In genomic region chr6:106102034-106102433, GRCh38 we compare ENCODE assay signal across 9 cellular contexts. TPM values are rescaled to one million over a fixed set of nuclear protein-coding genes. Genes with fewer than 3 reads are reported as not detected.
DNase-seq lines count a peak whose midpoint lies in the region; ATAC-seq and TF ChIP-seq lines count a peak whose summit lies in the region.
"Had no signal": no experiment of that assay in that cellular context is flagged by ENCODE, and none has a peak within 500 bp of the region (broad histone marks: within the 10 kb centered on the region; RNA-seq: fewer than 3 reads in every experiment).

No MANE protein-coding gene starts in this region.

- no peak overlapping the region for H2AFZ ChIP-seq in SK-N-SH (ENCODE audit: low read depth)

- peak overlapping the region; percentile 35 for H3K27ac ChIP-seq in CD8-positive, alpha-beta memory T cell (ENCODE audit: low read depth, low read length)
- H3K27ac ChIP-seq in epithelial cell of prostate (peak overlapping the region; percentile 97), SK-N-SH (ENCODE audit: low read depth in 2 of 2, low read length in 1 of 2) (no peak overlapping the region), mesendoderm (ENCODE audit: low read depth, low read length) (no peak overlapping the region)

- H3F3A ChIP-seq in SK-N-SH (replicated peaks; ENCODE audit: insufficient read depth): no peaks in the 10 kb centered on the region

- H3K4me2 ChIP-seq in SK-N-SH (no peak overlapping the region), mesendoderm (ENCODE audit: low read length) (no peak overlapping the region)

- peak overlapping the region; percentile 72 to 98 (median 95) for H3K27ac Mint-ChIP-seq in CD8-positive, alpha-beta memory T cell

- H3K56ac ChIP-seq in mesendoderm (ENCODE audit: low read length): no peak overlapping the region

- H4K5ac ChIP-seq in mesendoderm (ENCODE audit: low read length): no peak overlapping the region

- H2BK5ac ChIP-seq in mesendoderm (ENCODE audit: low read length): no peak overlapping the region

- H3K4me1 ChIP-seq in CD8-positive, alpha-beta memory T cell (ENCODE audit: insufficient read depth, low read length): peaks cover 61% of the 10 kb centered on the region
- H3K4me1 ChIP-seq in SK-N-SH (ENCODE audit: control insufficient read depth in 1 of 2, insufficient read depth in 2 of 2, low read depth in 1 of 2, low read length in 1 of 2) (peaks cover 0 to 3% of the 10 kb centered on the region in 2 experiments; a peak in 2 of 4 replicates), mesendoderm (ENCODE audit: control insufficient read depth, low read depth, low read length) (peaks cover 18% of the 10 kb centered on the region)

- H3K18ac ChIP-seq in mesendoderm (ENCODE audit: low read length): no peak overlapping the region

- peaks cover 20% of the 10 kb centered on the region for H3K36me3 ChIP-seq in CD8-positive, alpha-beta memory T cell (ENCODE audit: insufficient read depth, low read length)
- peaks cover 26 to 35% of the 10 kb centered on the region in 2 experiments for H3K36me3 ChIP-seq in SK-N-SH (replicated peaks in 1 of 2; ENCODE audit: control insufficient read depth in 1 of 2, insufficient read depth in 2 of 2, low read length in 1 of 2)
- H3K36me3 ChIP-seq in mesendoderm (ENCODE audit: control insufficient read depth, insufficient read depth, low read length): peaks cover 3% of the 10 kb centered on the region

- POLR2A ChIA-PET in CD8-positive, alpha-beta memory T cell (lab: Charles Lee): interaction anchor here (0.6 to 1.3 kb wide), 2 partner anchors 13 to 291 kb away, joined by 3 to 4 read pairs; no protein-coding TSS in a partner anchor
- POLR2A ChIA-PET in SK-N-SH (lab: Yijun Ruan, JAX): no interaction called here

- H3K9ac ChIP-seq in SK-N-SH (no peak overlapping the region), mesendoderm (ENCODE audit: low read length) (no peak overlapping the region)

- H3K79me2 ChIP-seq in SK-N-SH (ENCODE audit: insufficient read depth): no peaks in the 10 kb centered on the region
- no peaks in the 10 kb centered on the region for H3K79me2 ChIP-seq in mesendoderm (ENCODE audit: control insufficient read depth, insufficient read depth, low read length)

- H3K4me3 Mint-ChIP-seq in CD8-positive, alpha-beta memory T cell: peak overlapping the region; percentile 92 to 100 (median 96)

- H3K4ac ChIP-seq in mesendoderm (ENCODE audit: low read depth, low read length): no peak overlapping the region

- H2BK15ac ChIP-seq in mesendoderm (replicated peaks; ENCODE audit: low read depth): no peak overlapping the region

- no peak overlapping the region for H3K23ac ChIP-seq in mesendoderm (ENCODE audit: low read length)

- no peak for DNase-seq in CD8-positive, alpha-beta memory T cell
- no peak for DNase-seq in epithelial cell of prostate (ENCODE audit: low read depth, low spot score)
- no peak for DNase-seq in NCI-H128 (lab: John Stamatoyannopoulos, UW; ENCODE audit: unreplicated experiment)
- DNase-seq in SK-N-SH: no peak
- DNase-seq in mesendoderm: no peak
- DNase-seq in NCI-H526 (lab: John Stamatoyannopoulos, UW): no peak
- DNase-seq: amniotic stem cell had no signal

- H3K79me1 ChIP-seq in mesendoderm (ENCODE audit: low read length): no peaks in the 10 kb centered on the region

- TF ChIP-seq RAD21 in SK-N-SH (IDR thresholded peaks at IDR 0.05; ENCODE audit: low read length): no peak

- ATAC-seq in GM19468 (IDR thresholded peaks at IDR 0.05; ENCODE audit: extremely low read depth, unreplicated experiment): peak; percentile 73
- ATAC-seq in HG03439 (IDR thresholded peaks at IDR 0.05; ENCODE audit: unreplicated experiment): peak; percentile 52

- peaks cover 15 to 85% (median 63%) of the 10 kb centered on the region in 3 donors for H3K36me3 Mint-ChIP-seq in CD8-positive, alpha-beta memory T cell

- WGBS in SK-N-SH (ENCODE audit: low lambda C conversion rate): 94% methylated on average over 5 of the region's 5 CpGs
- WGBS in mesendoderm (ENCODE audit: extremely low coverage, insufficient coverage, low lambda C conversion rate): no CpG with 5 or more reads among the region's 5 CpGs

- H4K8ac ChIP-seq in mesendoderm (ENCODE audit: low read depth, low read length): no peak overlapping the region

- no peaks in the 10 kb centered on the region for H3K27me3 ChIP-seq in CD8-positive, alpha-beta memory T cell (ENCODE audit: insufficient read depth, low read length, poor library complexity, severe bottlenecking)
- H3K27me3 ChIP-seq in SK-N-SH (ENCODE audit: insufficient read depth): no peaks in the 10 kb centered on the region
- no peaks in the 10 kb centered on the region for H3K27me3 ChIP-seq in mesendoderm (ENCODE audit: insufficient read depth, low read length, poor library complexity)

- H3K9me2 ChIP-seq in SK-N-SH: no peaks in the 10 kb centered on the region

- H3K4me3 ChIP-seq in CD8-positive, alpha-beta memory T cell (ENCODE audit: low read length): peak overlapping the region; percentile 75
- H3K4me3 ChIP-seq in SK-N-SH (ENCODE audit: low read depth in 2 of 2, low read length in 1 of 2) (no peak overlapping the region), mesendoderm (ENCODE audit: low read length) (no peak overlapping the region)

- CTCF ChIA-PET in CD8-positive, alpha-beta memory T cell (lab: Charles Lee): interaction anchor here (1.5 to 2.0 kb wide), 3 partner anchors 16 to 121 kb away, joined by 4 read pairs; partner anchors contain the start of gene PRDM1
- CTCF ChIA-PET in SK-N-SH (lab: Yijun Ruan, JAX): no interaction called here

- H3K9me3 ChIP-seq in CD8-positive, alpha-beta memory T cell (ENCODE audit: low read length): no peaks in the 10 kb centered on the region
- H3K9me3 ChIP-seq in SK-N-SH: no peaks in the 10 kb centered on the region

- no peak overlapping the region for H2BK120ac ChIP-seq in mesendoderm (ENCODE audit: low read depth, low read length)

- H4K20me1 ChIP-seq in SK-N-SH (ENCODE audit: insufficient read depth): no peaks in the 10 kb centered on the region

- H3K9me3 Mint-ChIP-seq in CD8-positive, alpha-beta memory T cell: no peaks in the 10 kb centered on the region

- H3K27me3 Mint-ChIP-seq in CD8-positive, alpha-beta memory T cell: no peaks in the 10 kb centered on the region

- no peak for TF ChIP-seq EP300 in SK-N-SH (IDR thresholded peaks at IDR 0.05; ENCODE audit: borderline replicate concordance in 1 of 2, low read depth in 1 of 2, low read length in 1 of 2)

- peaks cover 66 to 93% (median 90%) of the 10 kb centered on the region in 3 donors for H3K4me1 Mint-ChIP-seq in CD8-positive, alpha-beta memory T cell

- H2AK5ac ChIP-seq in mesendoderm (ENCODE audit: low read length): no peak overlapping the region

- TF ChIP-seq CTCF in SK-N-SH (IDR thresholded peaks at IDR 0.05): no peak

TF ChIP-seq in SK-N-SH, 30 proteins besides CTCF, POLR2A, EP300 and RAD21:
- TF ChIP-seq NRF1 (IDR thresholded peaks at IDR 0.05; ENCODE audit: low read depth, low read length) (no peak), GABPA (IDR thresholded peaks at IDR 0.05; ENCODE audit: low read depth) (no peak)

RNA-seq across cellular contexts. Expression of gene PRDM1, which starts 15.9 kb away (rescaled TPM):
- 10 to 100 TPM; 88.2 to 90.7 TPM for total RNA-seq in CD8-positive, alpha-beta memory T cell
- 79.8 TPM for polyA plus RNA-seq in CD8-positive, alpha-beta memory T cell
- 2.3 and 4.0 TPM in 2 replicates for polyA plus RNA-seq in SK-N-SH (2012; rRNA removed)
- 2.6 and 3.0 TPM in 2 replicates for polyA plus RNA-seq in SK-N-SH (2012; cell fraction: cytosol; rRNA removed)
- 6.7 and 8.0 TPM in 2 replicates for polyA plus RNA-seq in SK-N-SH (2012; cell fraction: nucleus; rRNA removed)
- 3.7 TPM for polyA plus RNA-seq in mesendoderm (2013, experiment 1 of 2)
- 3.5 TPM for polyA plus RNA-seq in mesendoderm (2013, experiment 2 of 2)

Comparison
In these comparisons a context has a peak if more than half of its experiments do, and no peak if none do; other contexts are left out.
1. H3K27ac ChIP-seq: peak in CD8-positive, alpha-beta memory T cell (single experiment) and epithelial cell of prostate (single experiment); none in SK-N-SH (0 of 2) and mesendoderm (single experiment).